ENCODE assay signal across 2 cellular contexts in genomic region chr1:28249879-28250295, GRCh38.
A peak's percentile ranks its signal among the peaks of the same experiment; 100 is the strongest.
TF ChIP-seq lines count a peak whose summit lies in the region.

No MANE protein-coding gene starts in this region.

TF ChIP-seq in H1, 55 proteins besides CTCF, POLR2A, EP300 and RAD21:
- TF ChIP-seq NRF1 (IDR thresholded peaks at IDR 0.05; ENCODE audit: low read depth, low read length) (no peak), MAFK (IDR thresholded peaks at IDR 0.05; ENCODE audit: low read depth, low read length) (peak; percentile 50; the same call in 1 of the 2 replicates)

TF ChIP-seq in HEK293T, 16 proteins besides CTCF, POLR2A, EP300 and RAD21:
- no peak for TF ChIP-seq FOXM1 (IDR thresholded peaks at IDR 0.05; ENCODE audit: borderline replicate concordance)
- no peak for TF ChIP-seq FOXK2 (IDR thresholded peaks at IDR 0.05)
- no peak for TF ChIP-seq TARDBP (IDR thresholded peaks at IDR 0.05)
- TF ChIP-seq FOXA1 (IDR thresholded peaks at IDR 0.05): no peak
- no peak for TF ChIP-seq ELF4 (IDR thresholded peaks at IDR 0.05)
- no peak for TF ChIP-seq NFRKB (IDR thresholded peaks at IDR 0.05)
- TF ChIP-seq PKNOX1 (IDR thresholded peaks at IDR 0.05): no peak
- no peak for TF ChIP-seq SP1 (IDR thresholded peaks at IDR 0.05)
- no peak for TF ChIP-seq SUZ12 (IDR thresholded peaks at IDR 0.05)
- no peak for TF ChIP-seq LEF1 (IDR thresholded peaks at IDR 0.05; ENCODE audit: borderline replicate concordance)
- no peak for TF ChIP-seq ARNT (IDR thresholded peaks at IDR 0.05)
- no peak for TF ChIP-seq L3MBTL2 (conservative IDR thresholded peaks at IDR 0.05)
- no peak for TF ChIP-seq ZNF384 (IDR thresholded peaks at IDR 0.05)
TF ChIP-seq in HEK293T: peak in this region for 0.
